In the genomic region with DNA sequence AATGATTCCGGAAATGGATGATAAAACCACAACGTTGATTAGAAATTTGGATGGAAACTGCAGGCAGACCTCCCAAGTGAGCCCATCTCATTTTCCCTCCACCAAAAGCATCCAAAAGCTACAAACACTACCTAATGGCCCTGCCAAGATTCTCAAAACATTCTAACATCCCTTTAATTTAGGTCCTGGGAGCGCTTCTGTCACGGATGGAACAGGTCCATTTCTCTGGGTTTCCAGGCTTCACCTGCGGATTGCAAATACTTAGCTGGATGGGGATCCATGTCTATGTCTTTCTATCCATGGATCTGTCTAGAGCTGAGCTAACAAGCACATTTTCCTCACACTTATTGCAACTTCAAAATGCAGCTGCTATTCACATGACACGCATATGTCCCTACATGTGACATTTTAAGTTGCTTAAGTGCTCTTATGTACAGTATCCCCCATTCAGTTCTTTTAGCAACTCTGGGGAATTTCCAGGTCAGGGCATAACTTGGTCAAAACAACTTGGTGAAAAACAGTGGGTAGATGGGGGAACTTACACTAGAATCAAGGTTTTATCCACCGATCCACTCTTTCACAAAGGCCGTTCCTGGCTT, we compare ENCODE assay signal across 14 cellular contexts.
DNase-seq lines count a peak whose midpoint lies in the region; ATAC-seq, FAIRE-seq and TF ChIP-seq lines count a peak whose summit lies in the region.
"Had no signal": no experiment of that assay in that cellular context is flagged by ENCODE, and none has a peak within 500 bp of the region (broad histone marks: within the 10 kb centered on the region; RNA-seq: fewer than 3 reads in every experiment).

No MANE protein-coding gene starts in this region.

- no peak overlapping the region for H3K4me3 Mint-ChIP-seq in H9
- H3K4me3 Mint-ChIP-seq: activated CD4-positive, alpha-beta memory T cell treated with anti-CD3 and anti-CD28 coated beads, Interleukin-2, amount 10 ng/mL, durations not matched to agents 7 days and 5 days had no signal

- no peak overlapping the region for H2BK15ac ChIP-seq in H9 (ENCODE audit: low read depth, low read length)

- no peak overlapping the region for H2BK12ac ChIP-seq in H9 (ENCODE audit: insufficient read length, low read depth, low read length)

- H3F3A ChIP-seq in GM23248 (ENCODE audit: insufficient read depth) = peaks cover 11% of the 10 kb centered on the region

- H3K4me2 ChIP-seq in GM23248 (ENCODE audit: unreplicated experiment) = peak overlapping the region; percentile 92
- H3K4me2 ChIP-seq in H9 (ENCODE audit: insufficient read depth, insufficient read length, low read length) = no peak overlapping the region

- 37 to 50% methylated on average over 8 of the region's 8 CpGs for WGBS in GM23248 (ENCODE audit: low coverage in 1 of 2, low lambda C conversion rate in 2 of 2, missing lambda C conversion rate in 2 of 2), 2 experiments
- WGBS in H9 (ENCODE audit: extremely low coverage, insufficient read length, low lambda C conversion rate) = no CpG with 5 or more reads among the region's 8 CpGs

- H3K36me3 Mint-ChIP-seq in H9 (ENCODE audit: insufficient read depth in 1 of 3, low read depth in 3 of 3) = no peaks in the 10 kb centered on the region

- peaks cover 15% of the 10 kb centered on the region for H3K4me1 ChIP-seq in GM23248 (ENCODE audit: insufficient read depth)
- peaks cover 0 to 85% of the 10 kb centered on the region in 2 donors for H3K4me1 ChIP-seq in right atrium auricular region
- peaks cover 26 to 49% of the 10 kb centered on the region in 2 donors for H3K4me1 ChIP-seq in gastrocnemius medialis
- H3K4me1 ChIP-seq in H9 (ENCODE audit: insufficient read depth, low read length) = no peaks in the 10 kb centered on the region; the same call in 1 of the 2 replicates

- no peaks in the 10 kb centered on the region for H3K79me1 ChIP-seq in H9 (ENCODE audit: insufficient read depth, low read depth, low read length, poor library complexity, severe bottlenecking)

- in situ Hi-C loops in GM23248 (cut with MboI) = loop anchor here (10.0 kb wide), 1 partner anchor 181 kb away; no protein-coding TSS in a partner anchor
- in situ Hi-C loops in gastrocnemius medialis (cut with MboI; ENCODE audit: low sequenced_read_pairs in 4 of 4) = loop anchor here in 2 of 4 donors (5.0 to 25.0 kb wide), 2 partner anchors 179 kb away; no protein-coding TSS in a partner anchor

- H3K27me3 ChIP-seq in GM23248 (replicated peaks; ENCODE audit: insufficient read depth) (no peaks in the 10 kb centered on the region), right atrium auricular region (no peaks in the 10 kb centered on the region), gastrocnemius medialis (peaks cover 0 to 7% (median 0%) of the 10 kb centered on the region in 3 donors), H9 (ENCODE audit: insufficient read depth, low read length) (no peaks in the 10 kb centered on the region)

- H3K9me3 ChIP-seq in GM23248 (ENCODE audit: low read depth) (no peaks in the 10 kb centered on the region), right atrium auricular region (no peaks in the 10 kb centered on the region), gastrocnemius medialis (no peaks in the 10 kb centered on the region), H9 (ENCODE audit: control insufficient read depth, low read depth, low read length) (no peaks in the 10 kb centered on the region)
- H3K9me3 ChIP-seq: neutrophil had no signal

- H3K9ac ChIP-seq in GM23248 (peak overlapping the region; percentile 73), H9 (ENCODE audit: extremely low read depth, insufficient read length, low read length) (no peak overlapping the region)

- intact Hi-C loops in gastrocnemius medialis (cut with DNase I; ENCODE audit: low total_unique reads) = no loop called here

- no peak overlapping the region for H2BK20ac ChIP-seq in H9 (ENCODE audit: low read depth, low read length, poor library complexity, severe bottlenecking)

- no peak overlapping the region for H3K4ac ChIP-seq in H9 (ENCODE audit: low read depth, low read length)

- H4K91ac ChIP-seq in H9 (ENCODE audit: insufficient read length, low read depth, low read length) = no peak overlapping the region

- H3K27me3 Mint-ChIP-seq in H9 (ENCODE audit: low read depth) = no peaks in the 10 kb centered on the region

- H3K4me1 Mint-ChIP-seq in H9 = peaks cover 0 to 10% of the 10 kb centered on the region in 2 experiments; a peak in 2 of 4 replicates
- H3K4me1 Mint-ChIP-seq: activated CD4-positive, alpha-beta memory T cell treated with anti-CD3 and anti-CD28 coated beads, Interleukin-2, amount 10 ng/mL, durations not matched to agents 7 days and 5 days had no signal

- H3K4me3 ChIP-seq in GM23248 (peak overlapping the region; percentile 68), coronary artery (peak overlapping the region; percentile 47), right atrium auricular region (peak overlapping the region in 1 of 2 donors; percentile 2), gastrocnemius medialis (peak overlapping the region in 3 of 4 donors; percentile 9 to 33 (median 16))

- H3K14ac ChIP-seq in H9 (ENCODE audit: insufficient read depth, low read length) = no peak overlapping the region

- H3K27ac ChIP-seq in GM23248 (peak overlapping the region; percentile 63), coronary artery (peak overlapping the region; percentile 79 to 86), right atrium auricular region (peak overlapping the region; percentile 70 to 86), gastrocnemius medialis (peak overlapping the region; percentile 54 to 79 (median 74)), H9 (ENCODE audit: insufficient read length, low read depth, low read length) (no peak overlapping the region)
- H3K27ac ChIP-seq: neutrophil had no signal

- no peaks in the 10 kb centered on the region for H3K9me3 Mint-ChIP-seq in H9
- H3K9me3 Mint-ChIP-seq: activated CD4-positive, alpha-beta memory T cell treated with anti-CD3 and anti-CD28 coated beads, Interleukin-2, amount 10 ng/mL, durations not matched to agents 7 days and 5 days had no signal

- TF ChIP-seq CTCF in coronary artery (IDR thresholded peaks at IDR 0.05) (no peak), right atrium auricular region (IDR thresholded peaks at IDR 0.05) (no peak), gastrocnemius medialis (IDR thresholded peaks at IDR 0.05 in 4 of 5, conservative IDR thresholded peaks at IDR 0.05 in 1 of 5) (no peak), D721Med (IDR thresholded peaks at IDR 0.05; ENCODE audit: insufficient read depth, missing control alignments) (no peak), H9 (conservative IDR thresholded peaks at IDR 0.05) (no peak)

- H3K23ac ChIP-seq in H9 (ENCODE audit: insufficient read length, low read depth, low read length) = no peak overlapping the region

- no peak overlapping the region for H4K5ac ChIP-seq in H9 (ENCODE audit: insufficient read length, low read depth, low read length)

- ATAC-seq in gastrocnemius medialis = peak in 1 of 2 donors; percentile 7

- no peak overlapping the region for H2BK120ac ChIP-seq in H9 (ENCODE audit: low read depth, low read length, poor library complexity, severe bottlenecking)

- no peak overlapping the region for H3K56ac ChIP-seq in H9 (ENCODE audit: insufficient read length, low read depth, low read length)

- no peak overlapping the region for H3T11ph ChIP-seq in H9 (ENCODE audit: low read length)

- H3K18ac ChIP-seq in H9 (ENCODE audit: insufficient read length, low read depth, low read length) = no peak overlapping the region

- H3K79me2 ChIP-seq in GM23248 (ENCODE audit: insufficient read depth) = no peaks in the 10 kb centered on the region
- H3K79me2 ChIP-seq in H9 (ENCODE audit: insufficient read depth, low read length) = no peaks in the 10 kb centered on the region

- no peak overlapping the region for H4K8ac ChIP-seq in H9 (replicated peaks; ENCODE audit: insufficient read length, low read depth, low read length)

- no peaks in the 10 kb centered on the region for H4K20me1 ChIP-seq in GM23248 (ENCODE audit: insufficient read depth)
- no peaks in the 10 kb centered on the region for H4K20me1 ChIP-seq in H9 (ENCODE audit: control insufficient read depth, insufficient read depth, insufficient read length)

- FAIRE-seq in D721Med (lab: Jason Lieb, UNC) (no peak), urothelium cell line (lab: Jason Lieb, UNC) (no peak)

- H3K9me2 ChIP-seq in GM23248 (ENCODE audit: insufficient read depth) = no peaks in the 10 kb centered on the region

- H2BK5ac ChIP-seq in H9 (ENCODE audit: insufficient read length, low read length) = no peak overlapping the region

- DNase-seq in GM23248 (peak; percentile 5), coronary artery (ENCODE audit: low spot score) (no peak), right atrium auricular region (ENCODE audit: low spot score) (no peak), gastrocnemius medialis (no peak), D721Med (ENCODE audit: insufficient read length, low spot score) (no peak), HuH-7 (ENCODE audit: low spot score) (no peak), H9 (no peak), urothelium cell line (ENCODE audit: low spot score) (no peak)
- DNase-seq: activated CD4-positive, alpha-beta memory T cell treated with anti-CD3 and anti-CD28 coated beads, Interleukin-2, amount 10 ng/mL, durations not matched to agents 7 days and 5 days; activated gamma-delta T cell; central memory CD4-positive, alpha-beta T cell; NCI-H1105 treated with DMSO at 0.1 percent for 48 hours; OCI-M1 had no signal

- H2AFZ ChIP-seq in GM23248 (peak overlapping the region; percentile 79), H9 (ENCODE audit: low read length) (no peak overlapping the region)

- H3K23me2 ChIP-seq in H9 (ENCODE audit: insufficient read length, low read depth, low read length, poor library complexity, severe bottlenecking) = no peaks in the 10 kb centered on the region

- H2AK5ac ChIP-seq in H9 (ENCODE audit: insufficient read length, low read length) = no peak overlapping the region

- H3K36me3 ChIP-seq in GM23248 (ENCODE audit: low read depth) (no peaks in the 10 kb centered on the region), right atrium auricular region (peaks cover 17% of the 10 kb centered on the region), gastrocnemius medialis (no peaks in the 10 kb centered on the region)
- H3K36me3 ChIP-seq: neutrophil had no signal

- H3K27ac Mint-ChIP-seq in H9 = no peak overlapping the region
- H3K27ac Mint-ChIP-seq: activated CD4-positive, alpha-beta memory T cell treated with anti-CD3 and anti-CD28 coated beads, Interleukin-2, amount 10 ng/mL, durations not matched to agents 7 days and 5 days had no signal

- no peak for TF ChIP-seq POLR2A in gastrocnemius medialis (IDR thresholded peaks at IDR 0.05)
